Comparison of ENCODE assay signal across 8 cellular contexts in the genomic region with DNA sequence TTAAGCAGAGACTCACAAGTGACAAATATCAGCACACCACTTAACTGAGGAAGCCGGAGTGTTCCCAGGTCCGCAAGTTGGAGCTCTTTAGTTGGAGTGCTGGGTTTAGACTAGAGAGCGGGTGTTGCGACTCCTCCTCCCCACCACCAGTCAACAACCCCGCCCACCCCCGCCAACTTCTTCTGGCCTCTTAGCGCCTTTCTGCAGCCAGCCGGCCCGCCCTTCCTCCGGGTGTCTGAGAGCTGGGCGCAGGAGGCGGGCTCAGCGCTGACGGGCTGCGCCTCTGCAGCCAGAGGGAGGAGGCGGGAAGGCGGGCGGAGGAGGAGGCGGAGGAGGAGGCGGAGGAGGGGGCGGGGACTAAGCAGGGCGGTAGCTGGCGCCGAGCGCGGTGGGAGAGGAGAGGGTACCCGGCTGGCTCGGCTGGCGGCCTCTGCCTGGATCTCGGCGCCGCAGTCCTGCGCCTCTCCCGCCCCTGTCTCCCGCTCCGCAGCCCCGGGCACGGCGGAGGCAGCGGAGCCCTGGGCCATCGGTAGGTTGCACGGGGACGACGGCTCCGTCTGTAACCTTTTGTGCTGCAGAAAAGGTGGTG. TPM values are rescaled to one million over a fixed set of nuclear protein-coding genes. Genes with fewer than 3 reads are reported as not detected.
DNase-seq lines count a peak whose midpoint lies in the region; ATAC-seq and TF ChIP-seq lines count a peak whose summit lies in the region.

A gene with protein sequence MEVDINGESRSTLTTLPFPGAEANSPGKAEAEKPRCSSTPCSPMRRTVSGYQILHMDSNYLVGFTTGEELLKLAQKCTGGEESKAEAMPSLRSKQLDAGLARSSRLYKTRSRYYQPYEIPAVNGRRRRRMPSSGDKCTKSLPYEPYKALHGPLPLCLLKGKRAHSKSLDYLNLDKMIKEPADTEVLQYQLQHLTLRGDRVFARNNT (plus strand): TSS at position 396 of the 589 bp plus-strand sequence. CDS start 17,157 bp downstream, outside the sequence.

- peaks cover 27% of the 10 kb centered on the region for H3K4me1 Mint-ChIP-seq in activated CD4-positive, alpha-beta T cell treated with anti-CD3 and anti-CD28 coated beads, Interleukin-2, amount 10 ng/mL, durations not matched to agents 7 days and 5 days

- H3K9me3 Mint-ChIP-seq in activated CD4-positive, alpha-beta T cell treated with anti-CD3 and anti-CD28 coated beads, Interleukin-2, amount 10 ng/mL, durations not matched to agents 7 days and 5 days = no peaks in the 10 kb centered on the region

- H3K9ac ChIP-seq in BLaER1 treated with 17β-estradiol and CSF1 and Interleukin-3, amounts not matched to agents 10 nM and 100 nM = peak within 1 kb of the TSS; percentile 78 to 96 (median 93)

- DNase-seq in NCI-H526 treated with DMSO at 0.1 percent for 48 hours (lab: John Stamatoyannopoulos, UW) (peak; percentile 93), coronary artery (ENCODE audit: low spot score) (peak; percentile 97)
- DNase-seq in activated CD4-positive, alpha-beta T cell treated with anti-CD3 and anti-CD28 coated beads, Interleukin-2, amount 10 ng/mL, durations not matched to agents 7 days and 5 days = peak; percentile 96
- DNase-seq in stimulated activated CD4-positive, alpha-beta T cell treated with anti-CD3 and anti-CD28 coated beads, Interleukin-1b, Interleukin-23, amount 100 ng/mL, for 24 hours (ENCODE audit: low read depth in 4 of 4, low spot score in 1 of 4) = peak; percentile 61 to 92 (median 80)

- H3K27me3 ChIP-seq in BLaER1 treated with 17β-estradiol and CSF1 and Interleukin-3, amounts not matched to agents 10 nM and 100 nM = no peaks in the 10 kb centered on the region
- no peaks in the 10 kb centered on the region for H3K27me3 ChIP-seq in layer of hippocampus (ENCODE audit: control insufficient read depth, insufficient read depth, low read length)

- H3K27me3 Mint-ChIP-seq in activated CD4-positive, alpha-beta T cell treated with anti-CD3 and anti-CD28 coated beads, Interleukin-2, amount 10 ng/mL, durations not matched to agents 7 days and 5 days = peaks cover 10% of the 10 kb centered on the region

- peak within 1 kb of the TSS; percentile 69 to 96 (median 90) for H3K4me3 ChIP-seq in BLaER1 treated with 17β-estradiol and CSF1 and Interleukin-3, amounts not matched to agents 10 nM and 100 nM
- peak within 1 kb of the TSS; percentile 92 for H3K4me3 ChIP-seq in coronary artery

- peaks cover 0 to 42% (median 33%) of the 10 kb centered on the region in 11 experiments; a peak in 13 of 22 replicates for H4K20me1 ChIP-seq in BLaER1 treated with 17β-estradiol and CSF1 and Interleukin-3, amounts not matched to agents 10 nM and 100 nM

- no peak for TF ChIP-seq CTCF in coronary artery (IDR thresholded peaks at IDR 0.05)

- H3K9me3 ChIP-seq in BLaER1 treated with 17β-estradiol and CSF1 and Interleukin-3, amounts not matched to agents 10 nM and 100 nM (replicated peaks in 1 of 11) = no peaks in the 10 kb centered on the region

- CTCF ChIA-PET in activated CD4-positive, alpha-beta T cell treated with anti-CD3 and anti-CD28 coated beads, Interleukin-2, amount 10 ng/mL, durations not matched to agents 7 days and 5 days (lab: Charles Lee) = interaction anchor here (1.4 kb wide), 1 partner anchor 150 kb away, joined by 4 read pairs; no protein-coding TSS in a partner anchor

- peak within 1 kb of the TSS; percentile 84 to 93 (median 87) for H3K4me2 ChIP-seq in BLaER1 treated with 17β-estradiol and CSF1 and Interleukin-3, amounts not matched to agents 10 nM and 100 nM

- peaks cover 4% of the 10 kb centered on the region for H3K36me3 Mint-ChIP-seq in activated CD4-positive, alpha-beta T cell treated with anti-CD3 and anti-CD28 coated beads, Interleukin-2, amount 10 ng/mL, durations not matched to agents 7 days and 5 days (ENCODE audit: low read depth)

- peaks cover 22 to 38% (median 33%) of the 10 kb centered on the region in 10 experiments for H3K4me1 ChIP-seq in BLaER1 treated with 17β-estradiol and CSF1 and Interleukin-3, amounts not matched to agents 10 nM and 100 nM

- peak within 1 kb of the TSS; percentile 59 to 97 (median 91); a peak in 21 of 22 replicates for H3K27ac ChIP-seq in BLaER1 treated with 17β-estradiol and CSF1 and Interleukin-3, amounts not matched to agents 10 nM and 100 nM
- H3K27ac ChIP-seq in coronary artery (peak within 1 kb of the TSS; percentile 66 to 90), layer of hippocampus (ENCODE audit: low read depth, low read length) (peak within 1 kb of the TSS; percentile 92)

- no peaks in the 10 kb centered on the region for H3K36me3 ChIP-seq in BLaER1 treated with 17β-estradiol and CSF1 and Interleukin-3, amounts not matched to agents 10 nM and 100 nM

- peak within 1 kb of the TSS; percentile 80 for H3K4me3 Mint-ChIP-seq in activated CD4-positive, alpha-beta T cell treated with anti-CD3 and anti-CD28 coated beads, Interleukin-2, amount 10 ng/mL, durations not matched to agents 7 days and 5 days

- ATAC-seq in GM19328 (IDR thresholded peaks at IDR 0.05; ENCODE audit: unreplicated experiment) (peak; percentile 80), HG03469 (IDR thresholded peaks at IDR 0.05; ENCODE audit: unreplicated experiment) (peak; percentile 61)

- POLR2A ChIA-PET in activated CD4-positive, alpha-beta T cell treated with anti-CD3 and anti-CD28 coated beads, Interleukin-2, amount 10 ng/mL, durations not matched to agents 7 days and 5 days (lab: Charles Lee) = interaction anchor here (0.6 kb wide), 2 partner anchors 46 to 217 kb away, joined by 4 to 5 read pairs; no protein-coding TSS in a partner anchor

- peak within 1 kb of the TSS; percentile 88 for H3K27ac Mint-ChIP-seq in activated CD4-positive, alpha-beta T cell treated with anti-CD3 and anti-CD28 coated beads, Interleukin-2, amount 10 ng/mL, durations not matched to agents 7 days and 5 days

RNA-seq across cellular contexts. Expression of the gene that starts here (rescaled TPM):
- 1 to 10 TPM; 8.2 to 9.0 TPM for total RNA-seq in activated CD4-positive, alpha-beta T cell treated with anti-CD3 and anti-CD28 coated beads, Interleukin-2, amount 10 ng/mL, durations not matched to agents 7 days and 5 days

Comparison
In these comparisons a context has a peak if more than half of its experiments do, and no peak if none do; other contexts are left out.
1. Peak in every context shown above with its lines: DNase-seq, ATAC-seq, H3K4me3 ChIP-seq and H3K27ac ChIP-seq.